In the genomic region with DNA sequence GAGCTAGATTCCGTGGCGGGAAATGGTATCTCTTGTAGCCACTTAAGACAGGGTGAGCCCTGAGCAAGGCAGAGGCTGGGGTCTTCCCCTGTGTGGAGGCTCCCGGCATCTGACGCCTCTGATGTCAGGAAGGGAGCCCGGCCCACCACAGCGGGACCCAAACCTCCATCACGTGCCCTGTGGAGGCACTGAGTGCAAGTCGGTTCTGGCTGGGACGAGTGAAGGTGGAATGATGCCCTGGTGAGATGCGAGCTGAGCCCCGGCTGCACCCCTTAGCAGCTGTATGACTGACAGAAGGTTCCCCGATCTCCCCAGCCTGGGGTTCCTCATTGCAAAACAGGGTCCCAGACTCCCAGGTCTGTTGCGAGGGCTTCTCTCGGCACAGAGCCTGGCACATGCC, we compare ENCODE assay signal across 24 cellular contexts.
"Had no signal": no experiment of that assay in that cellular context is flagged by ENCODE, and none has a peak within 500 bp of the region (broad histone marks: within the 10 kb centered on the region; RNA-seq: fewer than 3 reads in every experiment).

No MANE protein-coding gene starts in this region.

- H3K9me3 ChIP-seq: body of pancreas, esophagus muscularis mucosa, neutrophil, pancreas, psoas muscle, right atrium auricular region, transverse colon, uterus had no signal

- H3K36me3 ChIP-seq: esophagus muscularis mucosa, neutrophil, pancreas, right atrium auricular region, transverse colon, uterus, WERI-Rb-1 had no signal

- H3K4me3 ChIP-seq: body of pancreas, esophagus muscularis mucosa, pancreas, psoas muscle, right atrium auricular region, transverse colon, uterus had no signal

- H3K27me3 ChIP-seq: body of pancreas, esophagus muscularis mucosa, pancreas, right atrium auricular region, uterus had no signal

- FAIRE-seq: frontal cortex, islet of Langerhans, pancreas had no signal

- H3K36me3 Mint-ChIP-seq: activated CD8-positive, alpha-beta memory T cell treated with anti-CD3 and anti-CD28 coated beads, Interleukin-2, amount 10 ng/mL, durations not matched to agents 7 days and 5 days; activated naive CD4-positive, alpha-beta T cell treated with anti-CD3 and anti-CD28 coated beads, Interleukin-2, amount 10 ng/mL, durations not matched to agents 7 days and 5 days; naive thymus-derived CD4-positive, alpha-beta T cell had no signal

- H3K4me1 ChIP-seq: body of pancreas, pancreas, psoas muscle, uterus had no signal

- ATAC-seq: activated CD8-positive, alpha-beta memory T cell treated with anti-CD3 and anti-CD28 coated beads, Interleukin-2, amount 10 ng/mL, durations not matched to agents 7 days and 5 days; activated CD8-positive, alpha-beta T cell treated with anti-CD3 and anti-CD28 coated beads for 36 hours; body of pancreas; effector memory CD8-positive, alpha-beta T cell; naive thymus-derived CD4-positive, alpha-beta T cell; psoas muscle; stimulated activated effector memory CD8-positive, alpha-beta T cell treated with anti-CD3 and anti-CD28 coated beads, Interleukin-12 subunit alpha, Interleukin-12 subunit beta, amount 100 ng/mL, for 72 hours had no signal

- H3K27ac Mint-ChIP-seq: activated CD4-positive, alpha-beta T cell treated with anti-CD3 and anti-CD28 coated beads, Interleukin-2, amount 10 ng/mL, durations not matched to agents 7 days and 5 days; activated CD8-positive, alpha-beta memory T cell treated with anti-CD3 and anti-CD28 coated beads, Interleukin-2, amount 10 ng/mL, durations not matched to agents 7 days and 5 days; activated CD8-positive, alpha-beta T cell treated with anti-CD3 and anti-CD28 coated beads for 36 hours; activated naive CD4-positive, alpha-beta T cell treated with anti-CD3 and anti-CD28 coated beads, Interleukin-2, amount 10 ng/mL, durations not matched to agents 7 days and 5 days; effector memory CD8-positive, alpha-beta T cell; stimulated activated effector memory CD8-positive, alpha-beta T cell treated with anti-CD3 and anti-CD28 coated beads, Interleukin-12 subunit alpha, Interleukin-12 subunit beta, amount 100 ng/mL, for 72 hours had no signal

- H3K27ac ChIP-seq: body of pancreas, esophagus muscularis mucosa, neutrophil, pancreas, psoas muscle, right atrium auricular region, transverse colon, uterus, WERI-Rb-1 had no signal

- H3K27me3 Mint-ChIP-seq: activated CD4-positive, alpha-beta T cell treated with anti-CD3 and anti-CD28 coated beads, Interleukin-2, amount 10 ng/mL, durations not matched to agents 7 days and 5 days; activated CD8-positive, alpha-beta T cell treated with anti-CD3 and anti-CD28 coated beads for 36 hours had no signal

- H3K4me3 Mint-ChIP-seq: activated CD4-positive, alpha-beta T cell treated with anti-CD3 and anti-CD28 coated beads, Interleukin-2, amount 10 ng/mL, durations not matched to agents 7 days and 5 days; activated CD8-positive, alpha-beta memory T cell treated with anti-CD3 and anti-CD28 coated beads, Interleukin-2, amount 10 ng/mL, durations not matched to agents 7 days and 5 days; activated CD8-positive, alpha-beta T cell treated with anti-CD3 and anti-CD28 coated beads for 36 hours; activated naive CD4-positive, alpha-beta T cell treated with anti-CD3 and anti-CD28 coated beads, Interleukin-2, amount 10 ng/mL, durations not matched to agents 7 days and 5 days; effector memory CD8-positive, alpha-beta T cell; naive thymus-derived CD4-positive, alpha-beta T cell; stimulated activated effector memory CD8-positive, alpha-beta T cell treated with anti-CD3 and anti-CD28 coated beads, Interleukin-12 subunit alpha, Interleukin-12 subunit beta, amount 100 ng/mL, for 72 hours had no signal

- DNase-seq: activated CD4-positive, alpha-beta T cell treated with anti-CD3 and anti-CD28 coated beads, Interleukin-2, amount 10 ng/mL, durations not matched to agents 7 days and 5 days; activated CD4-positive, CD25-positive, alpha-beta regulatory T cell treated with anti-CD3 and anti-CD28 coated beads, Interleukin-2, amount 50 U/mL, for 72 hours; activated CD8-positive, alpha-beta memory T cell treated with anti-CD3 and anti-CD28 coated beads, Interleukin-2, amount 10 ng/mL, durations not matched to agents 7 days and 5 days; activated CD8-positive, alpha-beta T cell treated with anti-CD3 and anti-CD28 coated beads for 36 hours; activated effector memory CD4-positive, alpha-beta T cell treated with anti-CD3 and anti-CD28 coated beads, Interleukin-2, amount 50 U/mL, for 16 hours; activated naive CD4-positive, alpha-beta T cell treated with anti-CD3 and anti-CD28 coated beads, Interleukin-2, amount 10 ng/mL, durations not matched to agents 7 days and 5 days; activated T-cell treated with anti-CD3 and anti-CD28 coated beads for 4 hours; body of pancreas; effector memory CD8-positive, alpha-beta T cell; head of caudate nucleus; hypothalamus; naive thymus-derived CD4-positive, alpha-beta T cell; stimulated activated CD4-positive, alpha-beta T cell treated with anti-CD3 and anti-CD28 coated beads, Interleukin-12 subunit alpha, Interleukin-12 subunit beta, amount 100 ng/mL, for 4 hours; transverse colon; uterus; WERI-Rb-1 had no signal

- H3K9me3 Mint-ChIP-seq: activated CD4-positive, alpha-beta T cell treated with anti-CD3 and anti-CD28 coated beads, Interleukin-2, amount 10 ng/mL, durations not matched to agents 7 days and 5 days; activated CD8-positive, alpha-beta T cell treated with anti-CD3 and anti-CD28 coated beads for 36 hours; activated naive CD4-positive, alpha-beta T cell treated with anti-CD3 and anti-CD28 coated beads, Interleukin-2, amount 10 ng/mL, durations not matched to agents 7 days and 5 days; effector memory CD8-positive, alpha-beta T cell; stimulated activated effector memory CD8-positive, alpha-beta T cell treated with anti-CD3 and anti-CD28 coated beads, Interleukin-12 subunit alpha, Interleukin-12 subunit beta, amount 100 ng/mL, for 72 hours had no signal
